Comparison of ENCODE assay signal across 26 cellular contexts in genomic region chr13:67763316-67763715, GRCh38.
"Had no signal": no experiment of that assay in that cellular context is flagged by ENCODE, and none has a peak within 500 bp of the region (broad histone marks: within the 10 kb centered on the region; RNA-seq: fewer than 3 reads in every experiment).

No MANE protein-coding gene starts in this region.

- H3K27me3 ChIP-seq: ascending aorta, cardiac muscle cell, gastroesophageal sphincter, hepatocyte, pancreas, right atrium auricular region, tibial nerve had no signal

- H3K4me1 Mint-ChIP-seq: activated CD4-positive, alpha-beta memory T cell treated with anti-CD3 and anti-CD28 coated beads, Interleukin-2, amount 10 ng/mL, durations not matched to agents 7 days and 5 days; activated CD4-positive, alpha-beta T cell treated with anti-CD3 and anti-CD28 coated beads, Interleukin-2, amount 10 ng/mL, durations not matched to agents 7 days and 5 days; activated naive CD4-positive, alpha-beta T cell treated with anti-CD3 and anti-CD28 coated beads, Interleukin-2, amount 10 ng/mL, durations not matched to agents 7 days and 5 days; activated naive CD8-positive, alpha-beta T cell treated with anti-CD3 and anti-CD28 coated beads, Interleukin-2, amount 10 ng/mL, durations not matched to agents 7 days and 5 days; brain; mesothelial cell of epicardium; naive thymus-derived CD4-positive, alpha-beta T cell had no signal

- H3K4me2 ChIP-seq: hepatocyte had no signal

- H3K4me1 ChIP-seq: ascending aorta, gastroesophageal sphincter, pancreas, psoas muscle, right atrium auricular region, tibial nerve had no signal

- H3K27ac ChIP-seq: ascending aorta, cardiac muscle cell, gastroesophageal sphincter, hepatocyte, pancreas, psoas muscle, right atrium auricular region, tibial nerve had no signal

- H3K79me2 ChIP-seq: hepatocyte had no signal

- DNase-seq: activated CD4-positive, alpha-beta memory T cell treated with anti-CD3 and anti-CD28 coated beads, Interleukin-2, amount 10 ng/mL, durations not matched to agents 7 days and 5 days; activated CD4-positive, alpha-beta T cell treated with anti-CD3 and anti-CD28 coated beads for 1 hour; activated CD4-positive, alpha-beta T cell treated with anti-CD3 and anti-CD28 coated beads, Interleukin-2, amount 10 ng/mL, durations not matched to agents 7 days and 5 days; activated CD8-positive, alpha-beta memory T cell treated with anti-CD3 and anti-CD28 coated beads, Interleukin-2, amount 50 U/mL, for 48 hours; activated gamma-delta T cell; activated naive CD4-positive, alpha-beta T cell treated with anti-CD3 and anti-CD28 coated beads, Interleukin-2, amount 10 ng/mL, durations not matched to agents 7 days and 5 days; activated naive CD8-positive, alpha-beta T cell treated with anti-CD3 and anti-CD28 coated beads, Interleukin-2, amount 10 ng/mL, durations not matched to agents 7 days and 5 days; activated T-cell treated with anti-CD3 and anti-CD28 coated beads, Interleukin-2, amount 50 U/mL, for 24 hours; cortex of kidney; effector memory CD8-positive, alpha-beta T cell; kidney; naive thymus-derived CD4-positive, alpha-beta T cell; nucleus accumbens; pancreas; psoas muscle; stimulated activated CD4-positive, alpha-beta T cell treated with anti-CD3 and anti-CD28 coated beads, Interleukin-2, amount 100 ng/mL, for 48 hours; stimulated activated naive CD4-positive, alpha-beta T cell treated with Interleukin-2 at 50 U/mL for 16 hours; T-helper 2 cell had no signal

- H3K4me3 Mint-ChIP-seq: activated CD4-positive, alpha-beta memory T cell treated with anti-CD3 and anti-CD28 coated beads, Interleukin-2, amount 10 ng/mL, durations not matched to agents 7 days and 5 days; activated CD4-positive, alpha-beta T cell treated with anti-CD3 and anti-CD28 coated beads, Interleukin-2, amount 10 ng/mL, durations not matched to agents 7 days and 5 days; activated naive CD4-positive, alpha-beta T cell treated with anti-CD3 and anti-CD28 coated beads, Interleukin-2, amount 10 ng/mL, durations not matched to agents 7 days and 5 days; activated naive CD8-positive, alpha-beta T cell treated with anti-CD3 and anti-CD28 coated beads, Interleukin-2, amount 10 ng/mL, durations not matched to agents 7 days and 5 days; activated T-cell treated with anti-CD3 and anti-CD28 coated beads, Interleukin-2, amount 50 U/mL, for 24 hours; brain; effector memory CD8-positive, alpha-beta T cell; mesothelial cell of epicardium; naive thymus-derived CD4-positive, alpha-beta T cell had no signal

- H3K27ac Mint-ChIP-seq: activated CD4-positive, alpha-beta memory T cell treated with anti-CD3 and anti-CD28 coated beads, Interleukin-2, amount 10 ng/mL, durations not matched to agents 7 days and 5 days; activated CD4-positive, alpha-beta T cell treated with anti-CD3 and anti-CD28 coated beads, Interleukin-2, amount 10 ng/mL, durations not matched to agents 7 days and 5 days; activated naive CD4-positive, alpha-beta T cell treated with anti-CD3 and anti-CD28 coated beads, Interleukin-2, amount 10 ng/mL, durations not matched to agents 7 days and 5 days; activated naive CD8-positive, alpha-beta T cell treated with anti-CD3 and anti-CD28 coated beads, Interleukin-2, amount 10 ng/mL, durations not matched to agents 7 days and 5 days; activated T-cell treated with anti-CD3 and anti-CD28 coated beads, Interleukin-2, amount 50 U/mL, for 24 hours; brain; effector memory CD8-positive, alpha-beta T cell; mesothelial cell of epicardium; naive thymus-derived CD4-positive, alpha-beta T cell had no signal

- H2AFZ ChIP-seq: hepatocyte had no signal

- ATAC-seq: effector memory CD8-positive, alpha-beta T cell; gastroesophageal sphincter; naive thymus-derived CD4-positive, alpha-beta T cell; psoas muscle had no signal

- H3K4me3 ChIP-seq: ascending aorta, cardiac muscle cell, gastroesophageal sphincter, hepatocyte, pancreas, psoas muscle, right atrium auricular region, tibial nerve had no signal

- H3K36me3 ChIP-seq: ascending aorta, cardiac muscle cell, gastroesophageal sphincter, pancreas, right atrium auricular region, tibial nerve had no signal

- H3K36me3 Mint-ChIP-seq: activated naive CD4-positive, alpha-beta T cell treated with anti-CD3 and anti-CD28 coated beads, Interleukin-2, amount 10 ng/mL, durations not matched to agents 7 days and 5 days; activated naive CD8-positive, alpha-beta T cell treated with anti-CD3 and anti-CD28 coated beads, Interleukin-2, amount 10 ng/mL, durations not matched to agents 7 days and 5 days; brain; mesothelial cell of epicardium; naive thymus-derived CD4-positive, alpha-beta T cell had no signal

- H3K27me3 Mint-ChIP-seq: activated CD4-positive, alpha-beta memory T cell treated with anti-CD3 and anti-CD28 coated beads, Interleukin-2, amount 10 ng/mL, durations not matched to agents 7 days and 5 days; activated CD4-positive, alpha-beta T cell treated with anti-CD3 and anti-CD28 coated beads, Interleukin-2, amount 10 ng/mL, durations not matched to agents 7 days and 5 days; activated naive CD4-positive, alpha-beta T cell treated with anti-CD3 and anti-CD28 coated beads, Interleukin-2, amount 10 ng/mL, durations not matched to agents 7 days and 5 days; activated naive CD8-positive, alpha-beta T cell treated with anti-CD3 and anti-CD28 coated beads, Interleukin-2, amount 10 ng/mL, durations not matched to agents 7 days and 5 days; activated T-cell treated with anti-CD3 and anti-CD28 coated beads, Interleukin-2, amount 50 U/mL, for 24 hours; effector memory CD8-positive, alpha-beta T cell; naive thymus-derived CD4-positive, alpha-beta T cell had no signal

- H3K9me3 Mint-ChIP-seq: brain had no signal

- H3K9me3 ChIP-seq: ascending aorta, gastroesophageal sphincter, pancreas, psoas muscle, right atrium auricular region, tibial nerve had no signal
